ENCODE assay signal across 18 cellular contexts in genomic region chr2:145170787-145171186, GRCh38.
"Had no signal": no experiment of that assay in that cellular context is flagged by ENCODE, and none has a peak within 500 bp of the region (broad histone marks: within the 10 kb centered on the region; RNA-seq: fewer than 3 reads in every experiment).

No MANE protein-coding gene starts in this region.

- DNase-seq: activated CD4-positive, alpha-beta T cell treated with anti-CD3 and anti-CD28 coated beads, Interleukin-2, amount 10 ng/mL, durations not matched to agents 24 days and 14 days; activated CD8-positive, alpha-beta T cell treated with anti-CD3 and anti-CD28 coated beads for 36 hours; activated naive CD4-positive, alpha-beta T cell; activated naive CD8-positive, alpha-beta T cell treated with anti-CD3 and anti-CD28 coated beads for 36 hours; activated T-cell treated with anti-CD3 and anti-CD28 coated beads, Interleukin-2, amount 50 U/mL, for 1 hour; amygdala; erythroblast; foreskin melanocyte; glutamatergic neuron; hippocampal formation; nucleus accumbens; stimulated activated naive CD8-positive, alpha-beta T cell treated with anti-CD3 and anti-CD28 coated beads, Interleukin-15, Interleukin-2, amounts not matched to agents 100 U/mL and 50 U/mL, for 24 hours; substantia nigra; T-helper 9 cell; tibial artery had no signal

- H3K4me3 ChIP-seq: cardiac muscle cell, coronary artery, tibial artery, vagina had no signal
